8 cellular contexts compared by ENCODE assay signal in the genomic region with DNA sequence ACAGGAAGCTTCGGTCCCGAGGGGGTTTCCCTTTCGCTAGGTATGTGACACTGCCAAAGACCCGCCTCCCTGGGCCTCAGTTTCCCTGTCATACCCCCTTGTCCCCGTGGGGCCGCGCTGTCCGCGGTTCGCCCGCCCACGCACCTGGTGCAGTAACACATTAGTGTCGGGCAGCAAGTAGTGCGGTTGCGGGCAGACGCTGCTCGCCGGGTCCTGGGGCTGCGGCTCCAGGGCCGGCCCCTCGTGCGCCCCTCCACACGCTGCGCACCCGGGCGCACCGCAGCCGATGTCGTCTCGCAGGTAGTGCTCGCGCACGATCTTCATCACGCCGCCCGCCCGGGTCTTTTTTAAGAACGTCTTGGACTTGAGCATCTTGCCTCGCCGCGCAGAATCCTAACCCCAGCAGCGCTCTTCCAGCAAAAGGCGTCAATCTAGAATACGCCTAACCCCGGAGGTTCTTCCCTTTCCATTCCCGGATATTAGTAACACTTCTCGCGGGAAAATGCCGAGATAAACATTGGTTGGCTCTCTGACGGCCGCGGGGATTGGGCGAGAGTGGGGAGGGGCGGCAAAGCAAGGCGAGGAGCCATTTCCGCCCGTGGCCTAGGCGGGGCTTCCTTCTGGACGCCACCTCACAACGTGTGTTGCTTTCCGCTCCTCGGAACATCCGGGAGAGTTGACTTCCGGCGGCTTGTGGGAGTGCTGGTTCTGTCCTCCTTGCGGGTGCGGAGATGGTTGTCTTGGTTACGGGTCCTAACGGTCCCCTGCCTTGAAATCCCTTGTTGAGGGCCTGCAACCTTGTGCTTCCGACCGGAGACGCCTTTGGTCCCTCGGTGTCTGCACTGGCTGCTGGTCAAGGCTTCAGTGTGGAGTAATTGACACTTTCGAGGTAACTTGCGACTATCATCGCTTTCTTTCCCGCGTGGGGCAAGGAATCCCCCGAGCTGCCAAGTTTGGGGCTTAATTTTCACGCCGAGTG. TPM values are rescaled to one million over a fixed set of nuclear protein-coding genes. Genes with fewer than 3 reads are reported as not detected.
DNase-seq lines count a peak whose midpoint lies in the region; TF ChIP-seq lines count a peak whose summit lies in the region.

A gene with protein sequence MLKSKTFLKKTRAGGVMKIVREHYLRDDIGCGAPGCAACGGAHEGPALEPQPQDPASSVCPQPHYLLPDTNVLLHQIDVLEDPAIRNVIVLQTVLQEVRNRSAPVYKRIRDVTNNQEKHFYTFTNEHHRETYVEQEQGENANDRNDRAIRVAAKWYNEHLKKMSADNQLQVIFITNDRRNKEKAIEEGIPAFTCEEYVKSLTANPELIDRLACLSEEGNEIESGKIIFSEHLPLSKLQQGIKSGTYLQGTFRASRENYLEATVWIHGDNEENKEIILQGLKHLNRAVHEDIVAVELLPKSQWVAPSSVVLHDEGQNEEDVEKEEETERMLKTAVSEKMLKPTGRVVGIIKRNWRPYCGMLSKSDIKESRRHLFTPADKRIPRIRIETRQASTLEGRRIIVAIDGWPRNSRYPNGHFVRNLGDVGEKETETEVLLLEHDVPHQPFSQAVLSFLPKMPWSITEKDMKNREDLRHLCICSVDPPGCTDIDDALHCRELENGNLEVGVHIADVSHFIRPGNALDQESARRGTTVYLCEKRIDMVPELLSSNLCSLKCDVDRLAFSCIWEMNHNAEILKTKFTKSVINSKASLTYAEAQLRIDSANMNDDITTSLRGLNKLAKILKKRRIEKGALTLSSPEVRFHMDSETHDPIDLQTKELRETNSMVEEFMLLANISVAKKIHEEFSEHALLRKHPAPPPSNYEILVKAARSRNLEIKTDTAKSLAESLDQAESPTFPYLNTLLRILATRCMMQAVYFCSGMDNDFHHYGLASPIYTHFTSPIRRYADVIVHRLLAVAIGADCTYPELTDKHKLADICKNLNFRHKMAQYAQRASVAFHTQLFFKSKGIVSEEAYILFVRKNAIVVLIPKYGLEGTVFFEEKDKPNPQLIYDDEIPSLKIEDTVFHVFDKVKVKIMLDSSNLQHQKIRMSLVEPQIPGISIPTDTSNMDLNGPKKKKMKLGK (minus strand): TSS at position 440 of the 979 bp plus-strand sequence. CDS start 68 bp downstream, at position 372.
A gene with protein sequence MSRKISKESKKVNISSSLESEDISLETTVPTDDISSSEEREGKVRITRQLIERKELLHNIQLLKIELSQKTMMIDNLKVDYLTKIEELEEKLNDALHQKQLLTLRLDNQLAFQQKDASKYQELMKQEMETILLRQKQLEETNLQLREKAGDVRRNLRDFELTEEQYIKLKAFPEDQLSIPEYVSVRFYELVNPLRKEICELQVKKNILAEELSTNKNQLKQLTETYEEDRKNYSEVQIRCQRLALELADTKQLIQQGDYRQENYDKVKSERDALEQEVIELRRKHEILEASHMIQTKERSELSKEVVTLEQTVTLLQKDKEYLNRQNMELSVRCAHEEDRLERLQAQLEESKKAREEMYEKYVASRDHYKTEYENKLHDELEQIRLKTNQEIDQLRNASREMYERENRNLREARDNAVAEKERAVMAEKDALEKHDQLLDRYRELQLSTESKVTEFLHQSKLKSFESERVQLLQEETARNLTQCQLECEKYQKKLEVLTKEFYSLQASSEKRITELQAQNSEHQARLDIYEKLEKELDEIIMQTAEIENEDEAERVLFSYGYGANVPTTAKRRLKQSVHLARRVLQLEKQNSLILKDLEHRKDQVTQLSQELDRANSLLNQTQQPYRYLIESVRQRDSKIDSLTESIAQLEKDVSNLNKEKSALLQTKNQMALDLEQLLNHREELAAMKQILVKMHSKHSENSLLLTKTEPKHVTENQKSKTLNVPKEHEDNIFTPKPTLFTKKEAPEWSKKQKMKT (plus strand): TSS at position 673 of the 979 bp plus-strand sequence. CDS start 1,337 bp downstream, outside the sequence.

- POLR2A ChIA-PET in activated CD8-positive, alpha-beta memory T cell treated with anti-CD3 and anti-CD28 coated beads for 36 hours (lab: Charles Lee), result no interaction called here

- H3K27ac ChIP-seq in effector memory CD4-positive, alpha-beta T cell (ENCODE audit: insufficient read depth, low read length, poor library complexity, severe bottlenecking), result peak within 1 kb of the TSS; percentile 85

- peaks cover 14% of the 10 kb centered on the region for H3K4me1 ChIP-seq in effector memory CD4-positive, alpha-beta T cell (ENCODE audit: control insufficient read depth, insufficient read depth, low read length, poor library complexity, severe bottlenecking)

- DNase-seq in COR-L47 (lab: John Stamatoyannopoulos, UW) (peak; percentile 99), GM20000 (ENCODE audit: low spot score) (peak; percentile 95), HT-29 (ENCODE audit: low spot score) (peak; percentile 100), NOMO-1 (lab: John Stamatoyannopoulos, UW; ENCODE audit: unreplicated experiment in 2 of 2) (peak; percentile 95 to 97), medulla oblongata (ENCODE audit: extremely low spot score) (peak; percentile 99)
- DNase-seq in effector memory CD4-positive, alpha-beta T cell, result peak; percentile 91 to 95 (median 94)
- DNase-seq in stimulated activated CD8-positive, alpha-beta memory T cell treated with anti-CD3 and anti-CD28 coated beads, Interleukin-12 subunit alpha, Interleukin-12 subunit beta, amount 100 ng/mL, for 1 hour (ENCODE audit: low read depth), result peak; percentile 91

- H3K27me3 ChIP-seq in effector memory CD4-positive, alpha-beta T cell (replicated peaks; ENCODE audit: control insufficient read depth, insufficient read depth, low read length, poor library complexity, severe bottlenecking), result no peaks in the 10 kb centered on the region

- H3K4me3 ChIP-seq in effector memory CD4-positive, alpha-beta T cell (ENCODE audit: insufficient read depth, low read depth, low read length, poor library complexity, severe bottlenecking), result peak within 1 kb of the TSS; percentile 97

- no peaks in the 10 kb centered on the region for H3K9me3 ChIP-seq in effector memory CD4-positive, alpha-beta T cell (ENCODE audit: control insufficient read depth, low read length)

- peaks cover 20% of the 10 kb centered on the region for H3K36me3 ChIP-seq in effector memory CD4-positive, alpha-beta T cell (ENCODE audit: control insufficient read depth, insufficient read depth, low read length)

- CTCF ChIA-PET in activated CD8-positive, alpha-beta memory T cell treated with anti-CD3 and anti-CD28 coated beads for 36 hours (lab: Charles Lee), result no interaction called here

- no peak for TF ChIP-seq CTCF in GM20000 (IDR thresholded peaks at IDR 0.05; ENCODE audit: extremely low read depth, missing control alignments)

RNA-seq across cellular contexts. Expression of the first gene that starts in this region (rescaled TPM):
- total RNA-seq in HT-29 (2014; rRNA removed; shearing (Covaris generic)), result 80.5 and 85.3 TPM in 2 replicates
- 10 to 100 TPM; 55.6 to 56.3 TPM for total RNA-seq in activated CD8-positive, alpha-beta memory T cell treated with anti-CD3 and anti-CD28 coated beads for 36 hours

RNA-seq across cellular contexts. Expression of the second gene that starts in this region (rescaled TPM):
- total RNA-seq in HT-29 (2014; rRNA removed; shearing (Covaris generic)), result 7.2 and 18.5 TPM in 2 replicates
- 10 to 100 TPM; 17.9 to 19.8 TPM for total RNA-seq in activated CD8-positive, alpha-beta memory T cell treated with anti-CD3 and anti-CD28 coated beads for 36 hours

Comparison
In these comparisons a context has a peak if more than half of its experiments do, and no peak if none do; other contexts are left out.
1. Peak in every context shown above with its lines: DNase-seq, H3K4me3 ChIP-seq and H3K27ac ChIP-seq.